28 cellular contexts compared by ENCODE assay signal in the genomic region with DNA sequence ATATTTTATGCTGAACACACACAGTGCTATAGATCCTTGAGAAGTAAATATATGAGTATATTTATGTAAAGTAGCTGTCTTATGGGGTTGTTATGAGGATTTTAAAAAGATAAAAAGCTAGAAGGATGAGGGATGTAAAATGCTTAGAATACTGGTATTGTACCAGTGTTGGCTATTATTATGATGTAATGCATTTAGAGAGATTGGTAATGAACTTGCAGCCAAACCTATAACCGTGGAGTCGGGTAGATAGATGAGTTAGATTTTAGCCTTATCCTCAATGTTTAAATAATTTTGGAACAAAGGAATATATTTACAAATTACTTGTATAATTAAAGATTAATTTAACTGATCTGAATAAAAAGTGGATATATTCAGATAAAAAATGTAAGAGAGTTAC.
"Had no signal": no experiment of that assay in that cellular context is flagged by ENCODE, and none has a peak within 500 bp of the region (broad histone marks: within the 10 kb centered on the region; RNA-seq: fewer than 3 reads in every experiment).

No MANE protein-coding gene starts in this region.

- H3K27me3 ChIP-seq: colonic mucosa, gastrocnemius medialis had no signal

- H3K9me3 ChIP-seq: colonic mucosa had no signal

- ATAC-seq: effector memory CD8-positive, alpha-beta T cell; esophagus mucosa; foreskin keratinocyte; gastrocnemius medialis; gastroesophageal sphincter; heart left ventricle; heart right ventricle had no signal

- H3K4me3 ChIP-seq: colonic mucosa, coronary artery, dorsolateral prefrontal cortex, esophagus muscularis mucosa, esophagus squamous epithelium, gastrocnemius medialis, gastroesophageal sphincter, heart left ventricle, heart right ventricle had no signal

- H3K36me3 ChIP-seq: colonic mucosa, esophagus muscularis mucosa, esophagus squamous epithelium, gastrocnemius medialis, gastroesophageal sphincter, heart left ventricle, heart right ventricle had no signal

- H3K4me1 ChIP-seq: colonic mucosa, esophagus muscularis mucosa, esophagus squamous epithelium, foreskin keratinocyte, gastrocnemius medialis, gastroesophageal sphincter, heart left ventricle, heart right ventricle had no signal

- DNase-seq: colonic mucosa; cortex of kidney; dermis blood vessel endothelial cell; dorsolateral prefrontal cortex; effector CD4-positive, alpha-beta T cell; effector CD8-positive, alpha-beta T cell; effector memory CD4-positive, alpha-beta T cell; effector memory CD8-positive, alpha-beta T cell; endodermal cell; erythroblast; esophagus squamous epithelium; foreskin fibroblast; foreskin keratinocyte; foreskin melanocyte; gastrocnemius medialis; glutamatergic neuron; head of caudate nucleus; heart left ventricle; heart right ventricle had no signal

- FAIRE-seq: colon, endometrium, endothelial cell of umbilical vein, frontal cortex had no signal

- H3K27ac ChIP-seq: colonic mucosa, coronary artery, dorsolateral prefrontal cortex, epithelial cell of prostate, esophagus muscularis mucosa, esophagus squamous epithelium, foreskin keratinocyte, gastrocnemius medialis, gastroesophageal sphincter, heart left ventricle, heart right ventricle had no signal
